1 cellular context compared by ENCODE assay signal in genomic region chr4:17018621-17019020, GRCh38.
A peak's percentile ranks its signal among the peaks of the same experiment; 100 is the strongest.
TF ChIP-seq lines count a peak whose summit lies in the region.

No MANE protein-coding gene starts in this region.

TF ChIP-seq in WTC11, 78 proteins besides CTCF, POLR2A, EP300 and RAD21:
- peak; percentile 92 for TF ChIP-seq ZNF121 (CRISPR knock-in tag; IDR thresholded peaks at IDR 0.05)
